8 cellular contexts compared by ENCODE assay signal in genomic region chr1:224542783-224543440, GRCh38.
A peak's percentile ranks its signal among the peaks of the same experiment; 100 is the strongest.
DNase-seq lines count a peak whose midpoint lies in the region; ATAC-seq, FAIRE-seq and TF ChIP-seq lines count a peak whose summit lies in the region.

No MANE protein-coding gene starts in this region.

- no peak overlapping the region for H3K9ac ChIP-seq in colonic mucosa (ENCODE audit: low read depth in 2 of 2, low read length in 2 of 2)

- TF ChIP-seq CTCF in AG10803 (conservative IDR thresholded peaks at IDR 0.05; ENCODE audit: low read length) (no peak), prostate gland (IDR thresholded peaks at IDR 0.05) (no peak), colonic mucosa (IDR thresholded peaks at IDR 0.05) (no peak)

- H3K36me3 Mint-ChIP-seq in activated CD4-positive, alpha-beta memory T cell treated with anti-CD3 and anti-CD28 coated beads, Interleukin-2, amount 10 ng/mL, durations not matched to agents 7 days and 5 days (ENCODE audit: low read depth) = no peaks in the 10 kb centered on the region

- H3K27me3 ChIP-seq in prostate gland (replicated peaks; ENCODE audit: insufficient read depth) = no peaks in the 10 kb centered on the region
- no peaks in the 10 kb centered on the region for H3K27me3 ChIP-seq in colonic mucosa

- H3K4me3 ChIP-seq in AG10803 (ENCODE audit: low read length) (no peak overlapping the region), prostate gland (no peak overlapping the region), colonic mucosa (no peak overlapping the region)

- no peak overlapping the region for H3K4me3 Mint-ChIP-seq in activated CD4-positive, alpha-beta memory T cell treated with anti-CD3 and anti-CD28 coated beads, Interleukin-2, amount 10 ng/mL, durations not matched to agents 7 days and 5 days

- DNase-seq in AG10803 (ENCODE audit: low read depth) (peak; percentile 96), HTR-8/SVneo (ENCODE audit: insufficient read length, low spot score) (peak; percentile 75), kidney glomerular epithelial cell (lab: John Stamatoyannopoulos, UW) (peak; percentile 95), NCI-H2196 (lab: John Stamatoyannopoulos, UW; ENCODE audit: unreplicated experiment) (no peak), prostate gland (ENCODE audit: low spot score) (no peak), colonic mucosa (no peak)
- peak; percentile 58 for DNase-seq in activated CD4-positive, alpha-beta memory T cell treated with anti-CD3 and anti-CD28 coated beads, Interleukin-2, amount 10 ng/mL, durations not matched to agents 7 days and 5 days

- peak overlapping the region; percentile 21 for H3K27ac Mint-ChIP-seq in activated CD4-positive, alpha-beta memory T cell treated with anti-CD3 and anti-CD28 coated beads, Interleukin-2, amount 10 ng/mL, durations not matched to agents 7 days and 5 days

- H3K9me3 ChIP-seq in prostate gland (no peaks in the 10 kb centered on the region), colonic mucosa (no peaks in the 10 kb centered on the region)

- H3K27me3 Mint-ChIP-seq in activated CD4-positive, alpha-beta memory T cell treated with anti-CD3 and anti-CD28 coated beads, Interleukin-2, amount 10 ng/mL, durations not matched to agents 7 days and 5 days = peaks cover 11% of the 10 kb centered on the region

- ATAC-seq in GM21526 (IDR thresholded peaks at IDR 0.05; ENCODE audit: low FRiP score, unreplicated experiment) = no peak

- WGBS in prostate gland = 77% methylated on average over 7 of the region's 7 CpGs

- CTCF ChIA-PET in activated CD4-positive, alpha-beta memory T cell treated with anti-CD3 and anti-CD28 coated beads, Interleukin-2, amount 10 ng/mL, durations not matched to agents 7 days and 5 days (lab: Charles Lee) = interaction anchor here (0.5 to 2.8 kb wide), 4 partner anchors 13 to 912 kb away, joined by 3 to 15 read pairs (median 5); no protein-coding TSS in a partner anchor

- intact Hi-C loops in prostate gland (cut with DNase I) (no loop called here), colonic mucosa (cut with DNase I) (no loop called here)

- peaks cover 27% of the 10 kb centered on the region for H3K4me1 Mint-ChIP-seq in activated CD4-positive, alpha-beta memory T cell treated with anti-CD3 and anti-CD28 coated beads, Interleukin-2, amount 10 ng/mL, durations not matched to agents 7 days and 5 days

- POLR2A ChIA-PET in activated CD4-positive, alpha-beta memory T cell treated with anti-CD3 and anti-CD28 coated beads, Interleukin-2, amount 10 ng/mL, durations not matched to agents 7 days and 5 days (lab: Charles Lee) = interaction anchor here (0.9 to 2.5 kb wide), 5 partner anchors 18 to 81 kb away, joined by 3 to 10 read pairs (median 3); no protein-coding TSS in a partner anchor

- H3K9me3 Mint-ChIP-seq in activated CD4-positive, alpha-beta memory T cell treated with anti-CD3 and anti-CD28 coated beads, Interleukin-2, amount 10 ng/mL, durations not matched to agents 7 days and 5 days = no peaks in the 10 kb centered on the region

- H3K36me3 ChIP-seq in prostate gland (no peaks in the 10 kb centered on the region), colonic mucosa (no peaks in the 10 kb centered on the region)

- TF ChIP-seq POLR2A in prostate gland (IDR thresholded peaks at IDR 0.05) = no peak

- H3K27ac ChIP-seq in prostate gland (no peak overlapping the region), colonic mucosa (no peak overlapping the region)

- no peak for FAIRE-seq in HTR-8/SVneo (lab: Jason Lieb, UNC)

- H3K4me1 ChIP-seq in prostate gland (replicated peaks) = no peaks in the 10 kb centered on the region
- no peaks in the 10 kb centered on the region for H3K4me1 ChIP-seq in colonic mucosa

Comparison
In these comparisons a context has a peak if more than half of its experiments do, and no peak if none do; other contexts are left out.
1. DNase-seq: peak in AG10803 (single experiment), HTR-8/SVneo (single experiment), activated CD4-positive, alpha-beta memory T cell treated with anti-CD3 and anti-CD28 coated beads, Interleukin-2, amount 10 ng/mL, durations not matched to agents 7 days and 5 days (single experiment) and kidney glomerular epithelial cell (single experiment); none in NCI-H2196 (single experiment), prostate gland (single experiment) and colonic mucosa (single experiment).